In the genomic region with DNA sequence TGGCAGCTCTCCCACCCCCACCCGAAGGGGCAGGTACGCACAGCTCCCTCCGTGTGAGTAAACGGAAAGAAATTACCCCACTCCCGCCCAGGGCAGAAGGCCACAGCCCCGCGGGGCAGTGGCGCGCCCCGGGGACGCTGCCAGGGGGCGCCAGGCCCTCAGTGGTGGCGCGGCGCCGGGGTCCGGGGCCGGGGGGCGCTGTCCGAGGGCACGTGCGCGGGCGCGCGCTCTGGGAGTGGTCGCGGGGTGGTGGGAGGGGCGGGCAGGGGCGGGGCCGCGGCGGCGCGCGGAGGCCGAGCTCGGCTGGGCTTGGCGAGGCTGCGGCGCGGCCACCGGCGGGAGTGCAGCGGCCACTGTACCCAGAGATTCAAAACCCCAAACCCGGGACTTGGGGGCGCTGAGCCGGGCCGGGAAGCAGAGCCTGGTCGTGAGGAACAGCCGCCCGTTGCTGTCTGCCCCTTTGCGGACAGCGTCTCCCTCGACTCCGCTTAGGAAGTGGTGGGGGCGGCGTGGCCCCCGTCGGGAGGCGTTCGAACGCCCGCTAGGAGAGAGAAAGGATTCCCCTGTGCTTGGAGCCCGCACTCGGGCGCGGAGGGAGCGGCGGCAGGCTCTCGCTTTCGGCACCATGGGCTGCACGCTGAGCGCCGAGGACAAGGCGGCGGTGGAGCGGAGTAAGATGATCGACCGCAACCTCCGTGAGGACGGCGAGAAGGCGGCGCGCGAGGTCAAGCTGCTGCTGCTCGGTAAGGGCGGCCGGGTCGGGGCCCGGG, we compare ENCODE assay signal across 8 cellular contexts. TPM values are rescaled to one million over a fixed set of nuclear protein-coding genes. Genes with fewer than 3 reads are reported as not detected.
DNase-seq lines count a peak whose midpoint lies in the region; TF ChIP-seq lines count a peak whose summit lies in the region.

A gene (plus strand): TSS at position 296 of the 770 bp plus-strand sequence. CDS start 330 bp downstream, at position 626.

- no TSS peak for BruUV-seq in MCF 10A (replicated peaks; lab: Mats Ljungman, UMichigan)

- CTCF ChIA-PET in MCF 10A (lab: Yijun Ruan, JAX) = interaction anchor here (0.6 to 5.3 kb wide), 35 partner anchors 9 to 294 kb away, joined by 3 to 42 read pairs (median 4); no protein-coding TSS in a partner anchor

- H3K4me1 Mint-ChIP-seq in MCF 10A (ENCODE audit: insufficient read depth, unreplicated experiment) = peaks cover 36% of the 10 kb centered on the region

- H3K9me3 ChIP-seq in HUES48 (ENCODE audit: control insufficient read depth, insufficient read depth, low read length) = no peaks in the 10 kb centered on the region

- peaks cover 30% of the 10 kb centered on the region for H3K4me1 ChIP-seq in HUES48 (ENCODE audit: control insufficient read depth, insufficient read depth, low read length)

- intact Hi-C loops in MCF 10A (cut with micrococcal nuclease) = loop anchor here (1.0 to 5.0 kb wide), 6 partner anchors 39 to 318 kb away; no protein-coding TSS in a partner anchor

- peaks cover 11% of the 10 kb centered on the region for H3K36me3 Mint-ChIP-seq in MCF 10A (ENCODE audit: insufficient read depth, unreplicated experiment)

- peak within 1 kb of the TSS; percentile 98 for H3K4me3 Mint-ChIP-seq in MCF 10A (ENCODE audit: unreplicated experiment)

- no peaks in the 10 kb centered on the region for H3K36me3 ChIP-seq in HUES48 (ENCODE audit: control insufficient read depth, insufficient read depth, low read length)

- no peak for DNase-seq in GM12864 (ENCODE audit: low read depth)
- peak; percentile 39 for DNase-seq in SHP77 treated with DMSO at 0.1 percent for 48 hours (lab: John Stamatoyannopoulos, UW)
- DNase-seq in MCF 10A (ENCODE audit: unreplicated experiment) = peak; percentile 89
- no peak for DNase-seq in renal cortical epithelial cell (ENCODE audit: low read depth)
- DNase-seq in central memory CD4-positive, alpha-beta T cell = no peak

- H3K9me3 Mint-ChIP-seq in MCF 10A (ENCODE audit: unreplicated experiment) = no peaks in the 10 kb centered on the region

- H3K4me3 ChIP-seq in GM12864 (ENCODE audit: low read depth, low read length) = peak within 1 kb of the TSS; percentile 15
- peak within 1 kb of the TSS; percentile 95 for H3K4me3 ChIP-seq in HUES48 (ENCODE audit: low read depth, low read length)
- peak within 1 kb of the TSS; percentile 79 for H3K4me3 ChIP-seq in iPS-11a (ENCODE audit: low read depth, low read length)

- peak within 1 kb of the TSS; percentile 95 for H3K27ac Mint-ChIP-seq in MCF 10A (ENCODE audit: low read depth, unreplicated experiment)

- TF ChIP-seq CTCF in 22Rv1 (IDR thresholded peaks at IDR 0.05) (peak; percentile 63), GM12864 (IDR thresholded peaks at IDR 0.05; ENCODE audit: low read depth, low read length, missing control alignments) (no peak), MCF 10A (IDR thresholded peaks at IDR 0.05; ENCODE audit: unreplicated experiment) (peak; percentile 34)

- POLR2A ChIA-PET in MCF 10A (lab: Yijun Ruan, JAX) = interaction anchor here (0.5 to 12.3 kb wide), 28 partner anchors 7 to 546 kb away, joined by 3 to 229 read pairs (median 4); no protein-coding TSS in a partner anchor

- H3K27ac ChIP-seq in 22Rv1 = no peak within 1 kb of the TSS
- peak within 1 kb of the TSS; percentile 87 for H3K27ac ChIP-seq in HUES48 (ENCODE audit: low read depth, low read length)

- H3K9ac ChIP-seq in HUES48 (ENCODE audit: low read depth, low read length) = peak within 1 kb of the TSS; percentile 89

- H3K27me3 Mint-ChIP-seq in MCF 10A (ENCODE audit: insufficient read depth, unreplicated experiment) = no peaks in the 10 kb centered on the region

- peaks cover 22% of the 10 kb centered on the region for H3K27me3 ChIP-seq in HUES48 (ENCODE audit: control insufficient read depth, insufficient read depth, low read length)

RNA-seq across cellular contexts. Expression of the gene that starts here (rescaled TPM):
- total RNA-seq in MCF 10A (2022) = 27.6 and 30.4 TPM in 2 replicates
- total RNA-seq in renal cortical epithelial cell = 38.4 and 101 TPM in 2 replicates

Comparison
In these comparisons a context has a peak if more than half of its experiments do, and no peak if none do; other contexts are left out.
1. DNase-seq: peak in SHP77 treated with DMSO at 0.1 percent for 48 hours (single experiment) and MCF 10A (single experiment); none in GM12864 (single experiment), renal cortical epithelial cell (single experiment) and central memory CD4-positive, alpha-beta T cell (single experiment).
2. H3K4me3 ChIP-seq: peak in every context shown above with its lines; median percentile 95 in HUES48; 79 in iPS-11a; 15 in GM12864.